ENCODE assay signal across 8 cellular contexts in the genomic region with DNA sequence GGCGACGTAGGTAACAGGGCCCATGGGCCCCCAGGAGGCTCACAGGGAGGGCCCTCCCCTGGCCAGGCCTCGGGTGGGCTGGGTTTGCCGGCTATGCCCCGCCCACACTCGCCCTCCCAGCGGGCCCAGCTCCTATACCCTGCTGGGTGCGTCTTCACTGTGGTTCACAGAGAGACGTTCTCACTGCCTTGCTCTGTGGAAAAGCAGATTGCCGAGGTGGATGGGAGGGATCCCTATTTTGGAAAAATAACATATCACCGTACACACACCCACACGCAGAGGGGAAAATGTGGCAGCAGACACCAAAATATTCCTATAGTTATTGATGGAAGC. TPM values are rescaled to one million over a fixed set of nuclear protein-coding genes. Genes with fewer than 3 reads are reported as not detected.
DNase-seq lines count a peak whose midpoint lies in the region; ATAC-seq and TF ChIP-seq lines count a peak whose summit lies in the region.

No MANE protein-coding gene starts in this region.

- intact Hi-C loops in heart right ventricle (cut with DNase I): loop anchor here (1.0 to 10.0 kb wide), 12 partner anchors 36 to 1959 kb away; partner anchors contain the start of gene TFB1M (in 1 of the 10)

- peaks cover 39% of the 10 kb centered on the region for H3K27me3 Mint-ChIP-seq in activated naive CD4-positive, alpha-beta T cell treated with anti-CD3 and anti-CD28 coated beads, Interleukin-2, amount 10 ng/mL, durations not matched to agents 7 days and 5 days

- peak overlapping the region in 6 of 10 donors; percentile 64 to 72 (median 68) for H3K4me3 ChIP-seq in heart right ventricle

- H3K27me3 ChIP-seq in heart right ventricle: no peaks in the 10 kb centered on the region

- H3K4me3 Mint-ChIP-seq in activated naive CD4-positive, alpha-beta T cell treated with anti-CD3 and anti-CD28 coated beads, Interleukin-2, amount 10 ng/mL, durations not matched to agents 7 days and 5 days: peak overlapping the region; percentile 85

- H3K27ac ChIP-seq in heart right ventricle: peak overlapping the region in 7 of 10 donors; percentile 80 to 89 (median 87)

- H3K9me3 Mint-ChIP-seq in activated naive CD4-positive, alpha-beta T cell treated with anti-CD3 and anti-CD28 coated beads, Interleukin-2, amount 10 ng/mL, durations not matched to agents 7 days and 5 days: peaks cover 9% of the 10 kb centered on the region

- peaks cover 14% of the 10 kb centered on the region for H3K4me1 Mint-ChIP-seq in activated naive CD4-positive, alpha-beta T cell treated with anti-CD3 and anti-CD28 coated beads, Interleukin-2, amount 10 ng/mL, durations not matched to agents 7 days and 5 days

- peaks cover 0 to 46% (median 15%) of the 10 kb centered on the region in 9 donors for H3K4me1 ChIP-seq in heart right ventricle

- TF ChIP-seq CTCF in heart right ventricle (IDR thresholded peaks at IDR 0.05): no peak

- ATAC-seq in HG03460 (IDR thresholded peaks at IDR 0.05; ENCODE audit: unreplicated experiment) (peak; percentile 46), heart right ventricle (peak in 3 of 8 donors; percentile 10 to 42 (median 15))

- H3K36me3 ChIP-seq in heart right ventricle: no peaks in the 10 kb centered on the region

- in situ Hi-C loops in SK-MEL-5 (cut with HindIII; ENCODE audit: low pct_unique_long_range_greater_than_20kb, low sequenced_read_pairs): no loop called here

- H3K36me3 Mint-ChIP-seq in activated naive CD4-positive, alpha-beta T cell treated with anti-CD3 and anti-CD28 coated beads, Interleukin-2, amount 10 ng/mL, durations not matched to agents 7 days and 5 days: peaks cover 4% of the 10 kb centered on the region

- no peaks in the 10 kb centered on the region for H3K9me3 ChIP-seq in heart right ventricle

- H3K27ac Mint-ChIP-seq in activated naive CD4-positive, alpha-beta T cell treated with anti-CD3 and anti-CD28 coated beads, Interleukin-2, amount 10 ng/mL, durations not matched to agents 7 days and 5 days: peak overlapping the region; percentile 91

- CTCF ChIA-PET in activated naive CD4-positive, alpha-beta T cell treated with anti-CD3 and anti-CD28 coated beads, Interleukin-2, amount 10 ng/mL, durations not matched to agents 7 days and 5 days (lab: Charles Lee): interaction anchor here (1.4 to 2.8 kb wide), 2 partner anchors 38 to 237 kb away, joined by 3 to 15 read pairs; no protein-coding TSS in a partner anchor

- DNase-seq in DMS153 (lab: John Stamatoyannopoulos, UW) (peak; percentile 25), DMS153 treated with DMSO at 0.1 percent for 48 hours (lab: John Stamatoyannopoulos, UW; ENCODE audit: unreplicated experiment) (no peak), SK-MEL-5 (ENCODE audit: low read depth, low spot score) (peak; percentile 71), heart right ventricle (peak in 1 of 2 donors; percentile 49), SW 1271 (lab: John Stamatoyannopoulos, UW) (no peak)
- DNase-seq in activated naive CD4-positive, alpha-beta T cell treated with anti-CD3 and anti-CD28 coated beads, Interleukin-2, amount 10 ng/mL, durations not matched to agents 7 days and 5 days: peak; percentile 74
- peak; percentile 42 to 54 for DNase-seq in stimulated activated CD4-positive, alpha-beta T cell treated with anti-CD3 and anti-CD28 coated beads, Interleukin-15, amount 100 ng/mL, for 48 hours (ENCODE audit: low read depth in 2 of 2)

- WGBS in heart right ventricle, 2 donors: 46 to 54% methylated on average over 12 of the region's 12 CpGs

RNA-seq across cellular contexts. Expression of gene TMEM242, which starts 49.6 kb away (rescaled TPM):
- total RNA-seq in SK-MEL-5 (2014; rRNA removed; shearing (Covaris generic)): 6.6 and 10.9 TPM in 2 replicates
- 5.1 and 6.0 TPM in 2 replicates for polyA plus RNA-seq in SK-MEL-5 (2015; cell fraction: cytosol; rRNA removed)
- polyA plus RNA-seq in SK-MEL-5 (2015; cell fraction: nucleus; rRNA removed): 3.6 and 8.7 TPM in 2 replicates
- 10 to 100 TPM; 12.5 to 18.7 (median 16.7) TPM for total RNA-seq in heart right ventricle
- polyA plus RNA-seq in heart right ventricle: 10 to 100 TPM in 1 of 2 donors, 1 to 10 TPM in 1; 8.9 to 14.2 TPM

Comparison
In these comparisons a context has a peak if more than half of its experiments do, and no peak if none do; other contexts are left out.
1. DNase-seq: peak in DMS153 (single experiment), SK-MEL-5 (single experiment), activated naive CD4-positive, alpha-beta T cell treated with anti-CD3 and anti-CD28 coated beads, Interleukin-2, amount 10 ng/mL, durations not matched to agents 7 days and 5 days (single experiment) and stimulated activated CD4-positive, alpha-beta T cell treated with anti-CD3 and anti-CD28 coated beads, Interleukin-15, amount 100 ng/mL, for 48 hours (2 of 2); none in DMS153 treated with DMSO at 0.1 percent for 48 hours (single experiment) and SW 1271 (0 of 2).